32 cellular contexts compared by ENCODE assay signal in genomic region chr9:87181670-87182069, GRCh38.
DNase-seq lines count a peak whose midpoint lies in the region; ATAC-seq and TF ChIP-seq lines count a peak whose summit lies in the region.
"Had no signal": no experiment of that assay in that cellular context is flagged by ENCODE, and none has a peak within 500 bp of the region (broad histone marks: within the 10 kb centered on the region; RNA-seq: fewer than 3 reads in every experiment).

No MANE protein-coding gene starts in this region.

- H4K20me1 ChIP-seq in PC-9 (ENCODE audit: insufficient read depth), result no peaks in the 10 kb centered on the region

- BruUV-seq in PC-9 (replicated peaks; lab: Mats Ljungman, UMichigan), result no TSS peak

- no peak for DNase-seq in left lobe of liver (ENCODE audit: low spot score)
- DNase-seq in PC-9, result no peak
- DNase-seq in SKM-1 (lab: John Stamatoyannopoulos, UW; ENCODE audit: unreplicated experiment), result no peak
- DNase-seq in stimulated activated CD4-positive, alpha-beta T cell treated with anti-CD3 and anti-CD28 coated beads, Interleukin-4, amount 100 ng/mL, for 24 hours, result no peak
- no peak for DNase-seq in heart right ventricle
- DNase-seq: activated CD4-positive, alpha-beta T cell treated with anti-CD3 and anti-CD28 coated beads for 36 hours; activated CD8-positive, alpha-beta T cell treated with anti-CD3 and anti-CD28 coated beads, Interleukin-2, amount 10 ng/mL, durations not matched to agents 7 days and 5 days; activated effector memory CD4-positive, alpha-beta T cell treated with anti-CD3 and anti-CD28 coated beads, Interleukin-2, amount 50 U/mL, for 16 hours; activated naive CD8-positive, alpha-beta T cell treated with anti-CD3 and anti-CD28 coated beads for 36 hours; aorta; colonic mucosa; DMS79 treated with DMSO at 0.1 percent for 48 hours; effector memory CD4-positive, alpha-beta T cell; foreskin keratinocyte; KBM-7; left ventricle myocardium superior; NCI-H1417 treated with DMSO at 0.1 percent for 48 hours; NCI-H2107; NCI-H446; NCI-H82; SK-N-SH; stimulated activated naive CD4-positive, alpha-beta T cell; T-helper 17 cell; testis; uterus had no signal

- no peak overlapping the region for H3K4me2 ChIP-seq in PC-9
- H3K4me2 ChIP-seq: SK-N-SH had no signal

- POLR2A ChIA-PET in PC-9 (lab: Charles Lee; ENCODE audit: unreplicated experiment), result no interaction called here

- no peaks in the 10 kb centered on the region for H3K9me2 ChIP-seq in PC-9 (ENCODE audit: insufficient read depth)
- H3K9me2 ChIP-seq: SK-N-SH had no signal

- no peak overlapping the region for H2AFZ ChIP-seq in PC-9

- H3K36me3 ChIP-seq in PC-9 (ENCODE audit: low read depth) (no peaks in the 10 kb centered on the region), heart right ventricle (no peaks in the 10 kb centered on the region)
- H3K36me3 ChIP-seq: cardiac muscle cell, colonic mucosa, HAP-1, prostate gland, uterus had no signal

- H3K9me3 ChIP-seq in PC-9 (ENCODE audit: insufficient read depth, low read depth) (no peaks in the 10 kb centered on the region), heart right ventricle (peaks cover 0 to 20% (median 6%) of the 10 kb centered on the region in 11 donors)
- H3K9me3 ChIP-seq: colonic mucosa, HAP-1, prostate gland, testis had no signal

- H3K79me2 ChIP-seq in PC-9 (ENCODE audit: low read depth), result no peaks in the 10 kb centered on the region

- 0 out of 2 replicates have a peak, but pooled peaks cover 4% of the 10 kb centered on the region for H3K4me1 ChIP-seq in PC-9 (replicated peaks; ENCODE audit: insufficient read depth)
- H3K4me1 ChIP-seq in heart right ventricle, result peaks cover 0 to 6% (median 0%) of the 10 kb centered on the region in 9 donors
- H3K4me1 ChIP-seq: colonic mucosa, HAP-1, prostate gland, testis, uterus had no signal

- no peaks in the 10 kb centered on the region for H3K27me3 ChIP-seq in PC-9 (ENCODE audit: insufficient read depth, low read depth)
- peaks cover 0 to 6% (median 0%) of the 10 kb centered on the region in 7 donors for H3K27me3 ChIP-seq in heart right ventricle
- H3K27me3 ChIP-seq: cardiac muscle cell, colonic mucosa, foreskin keratinocyte, testis, uterus had no signal

- intact Hi-C loops in PC-9 (cut with micrococcal nuclease; ENCODE audit: unreplicated experiment) (no loop called here), heart right ventricle (cut with DNase I) (no loop called here)

- H3K27ac ChIP-seq in PC-9 (no peak overlapping the region), heart right ventricle (no peak overlapping the region)
- H3K27ac ChIP-seq: cardiac muscle cell, colonic mucosa, foreskin keratinocyte, prostate gland, testis, uterus had no signal

- H3F3A ChIP-seq in PC-9 (ENCODE audit: insufficient read depth, low read depth), result no peaks in the 10 kb centered on the region

- H3K4me3 ChIP-seq in PC-9, result no peak overlapping the region
- no peak overlapping the region for H3K4me3 ChIP-seq in heart right ventricle
- H3K4me3 ChIP-seq: cardiac muscle cell, colonic mucosa, HAP-1, prostate gland, testis, uterus had no signal

- 89 to 94% methylated on average over 1 of the region's 1 CpG for WGBS in heart right ventricle, 2 donors

- TF ChIP-seq CTCF in PC-9 (conservative IDR thresholded peaks at IDR 0.05) (no peak), heart right ventricle (IDR thresholded peaks at IDR 0.05) (no peak)

- peak; percentile 61 for ATAC-seq in GM18517 (IDR thresholded peaks at IDR 0.05; ENCODE audit: unreplicated experiment)
- ATAC-seq in GM19438 (IDR thresholded peaks at IDR 0.05; ENCODE audit: low read depth, unreplicated experiment), result peak; percentile 70
- peak; percentile 58 for ATAC-seq in HG03354 (IDR thresholded peaks at IDR 0.05; ENCODE audit: poor library complexity, severe bottlenecking, unreplicated experiment)
- peak; percentile 31 for ATAC-seq in left lobe of liver
- ATAC-seq in heart right ventricle, result no peak
- ATAC-seq: activated CD4-positive, alpha-beta T cell treated with anti-CD3 and anti-CD28 coated beads for 36 hours; activated CD8-positive, alpha-beta T cell treated with anti-CD3 and anti-CD28 coated beads, Interleukin-2, amount 10 ng/mL, durations not matched to agents 7 days and 5 days; foreskin keratinocyte; left ventricle myocardium superior; sciatic nerve; T-helper 17 cell had no signal

- CTCF ChIA-PET in PC-9 (lab: Charles Lee), result no interaction called here

Comparison
In these comparisons a context has a peak if more than half of its experiments do, and no peak if none do; other contexts are left out.
1. ATAC-seq: peak in GM18517 (single experiment), GM19438 (single experiment), HG03354 (single experiment) and left lobe of liver (single experiment); none in heart right ventricle (0 of 8).